18 cellular contexts compared by ENCODE assay signal in genomic region chr22:46535876-46536558, GRCh38. TPM values are rescaled to one million over a fixed set of nuclear protein-coding genes. Genes with fewer than 3 reads are reported as not detected.
DNase-seq lines count a peak whose midpoint lies in the region; ATAC-seq and TF ChIP-seq lines count a peak whose summit lies in the region.
"Had no signal": no experiment of that assay in that cellular context is flagged by ENCODE, and none has a peak within 500 bp of the region (broad histone marks: within the 10 kb centered on the region; RNA-seq: fewer than 3 reads in every experiment).

No MANE protein-coding gene starts in this region.

- H3K27me3 ChIP-seq in Caco-2 (replicated peaks; ENCODE audit: control insufficient read depth, insufficient read depth, low read length) = no peaks in the 10 kb centered on the region
- H3K27me3 ChIP-seq in PC-3 (ENCODE audit: low read length) = no peaks in the 10 kb centered on the region
- no peaks in the 10 kb centered on the region for H3K27me3 ChIP-seq in esophagus (ENCODE audit: control insufficient read depth in 1 of 2, insufficient read depth in 2 of 2, low read length in 2 of 2)

- TF ChIP-seq CTCF in Caco-2 (IDR thresholded peaks at IDR 0.05; ENCODE audit: insufficient read depth in 1 of 2, low read depth in 1 of 2, low read length in 1 of 2, severe bottlenecking in 1 of 2, unreplicated experiment in 1 of 2) (no peak), PC-3 (conservative IDR thresholded peaks at IDR 0.05; ENCODE audit: low read depth, low read length) (no peak), neural crest cell (conservative IDR thresholded peaks at IDR 0.05) (no peak)

- H3K27ac ChIP-seq in PC-3 (ENCODE audit: low read length) = no peak overlapping the region
- H3K27ac ChIP-seq in esophagus (ENCODE audit: low read depth in 2 of 2, low read length in 1 of 2) = peak overlapping the region in 1 of 2 donors; percentile 87

- CTCF ChIA-PET in Caco-2 (lab: Charles Lee) = no interaction called here
- CTCF ChIA-PET in PC-3 (lab: Charles Lee) = no interaction called here

- H3K9ac ChIP-seq in PC-3 (ENCODE audit: low read length) = no peak overlapping the region

- H3K36me3 Mint-ChIP-seq in Caco-2 (ENCODE audit: insufficient read depth, unreplicated experiment) = peaks cover 9% of the 10 kb centered on the region
- H3K36me3 Mint-ChIP-seq in neural crest cell (ENCODE audit: low read depth) = peaks cover 10% of the 10 kb centered on the region
- H3K36me3 Mint-ChIP-seq: stimulated activated effector memory CD8-positive, alpha-beta T cell treated with anti-CD3 and anti-CD28 coated beads, Interleukin-12 subunit alpha, Interleukin-12 subunit beta, amount 100 ng/mL, for 72 hours had no signal

- no peak overlapping the region for H2AFZ ChIP-seq in PC-3 (ENCODE audit: low read length)

- no peaks in the 10 kb centered on the region for H3K9me2 ChIP-seq in PC-3 (replicated peaks; ENCODE audit: low read length)

- H3K4me1 ChIP-seq in Caco-2 = peaks cover 8% of the 10 kb centered on the region; the same call in 1 of the 2 replicates
- peaks cover 35% of the 10 kb centered on the region for H3K4me1 ChIP-seq in PC-3 (ENCODE audit: insufficient read depth, low read length)
- H3K4me1 ChIP-seq in esophagus (ENCODE audit: control insufficient read depth in 2 of 2, insufficient read depth in 2 of 2, low read length in 1 of 2) = peaks cover 3 to 20% of the 10 kb centered on the region in 2 donors

- H3K4me1 Mint-ChIP-seq in Caco-2 (ENCODE audit: low read depth, unreplicated experiment) (peaks cover 20% of the 10 kb centered on the region), neural crest cell (peaks cover 18% of the 10 kb centered on the region)

- no peaks in the 10 kb centered on the region for H3F3A ChIP-seq in PC-3 (ENCODE audit: low read length, unreplicated experiment)

- peaks cover 51% of the 10 kb centered on the region for H3K79me2 ChIP-seq in PC-3 (ENCODE audit: low read length)

- H3K27me3 Mint-ChIP-seq in Caco-2 (ENCODE audit: insufficient read depth, unreplicated experiment) = no peaks in the 10 kb centered on the region
- H3K27me3 Mint-ChIP-seq in neural crest cell (ENCODE audit: low read depth) = peaks cover 68% of the 10 kb centered on the region

- H3K4me3 ChIP-seq in Caco-2 (ENCODE audit: low read depth, low read length) = no peak overlapping the region
- H3K4me3 ChIP-seq in PC-3 (ENCODE audit: low read length) = no peak overlapping the region
- H3K4me3 ChIP-seq in esophagus (ENCODE audit: low read depth in 1 of 2, low read length in 2 of 2) = peak overlapping the region; percentile 56 to 72

- H3K36me3 ChIP-seq in Caco-2 (ENCODE audit: control insufficient read depth, insufficient read depth, low read length) (peaks cover 1% of the 10 kb centered on the region; the same call in 1 of the 2 replicates), PC-3 (ENCODE audit: low read depth, low read length) (no peaks in the 10 kb centered on the region), esophagus (ENCODE audit: control insufficient read depth in 2 of 2, insufficient read depth in 2 of 2, low read length in 1 of 2) (peaks cover 0 to 16% of the 10 kb centered on the region in 2 donors)

- intact Hi-C loops in Caco-2 (cut with micrococcal nuclease; ENCODE audit: unreplicated experiment) (no loop called here), PC-3 (cut with micrococcal nuclease) (no loop called here), posterior vena cava (cut with DNase I) (loop anchor here in 1 of 2 donors (5.0 kb wide), 1 partner anchor 164 kb away; no protein-coding TSS in a partner anchor)

- 0 out of 2 replicates have a peak, but pooled peaks cover 3% of the 10 kb centered on the region for H4K20me1 ChIP-seq in PC-3 (ENCODE audit: low read length)

- 63 to 65% methylated on average over 83 of the region's 83 CpGs for WGBS in esophagus, 2 donors

- BruUV-seq in Caco-2 (replicated peaks; lab: Mats Ljungman, UMichigan) (TSS peak; percentile 12), PC-3 (replicated peaks; lab: Mats Ljungman, UMichigan) (TSS peak; percentile 26)

- DNase-seq in Caco-2 (no peak), PC-3 (no peak), neural crest cell (ENCODE audit: low read depth, low spot score) (no peak), posterior vena cava (ENCODE audit: low spot score) (no peak), glomerular visceral epithelial cell (ENCODE audit: extremely low spot score) (no peak)
- DNase-seq: activated CD8-positive, alpha-beta memory T cell treated with anti-CD3 and anti-CD28 coated beads, Interleukin-2, amount 50 U/mL, for 4 hours; amygdala; effector CD8-positive, alpha-beta T cell; GF-D8; HCEC 1CT; midbrain; NCI-H1436; SHP77 treated with DMSO at 0.1 percent for 48 hours had no signal

- H3K4me2 ChIP-seq in PC-3 (ENCODE audit: low read length) = no peak overlapping the region

- POLR2A ChIA-PET in Caco-2 (lab: Charles Lee) = no interaction called here
- POLR2A ChIA-PET in PC-3 (lab: Charles Lee; ENCODE audit: unreplicated experiment) = no interaction called here

- H3K4me3 Mint-ChIP-seq in Caco-2 (ENCODE audit: unreplicated experiment) = peak overlapping the region; percentile 22
- H3K4me3 Mint-ChIP-seq in neural crest cell = peak overlapping the region; percentile 56
- H3K4me3 Mint-ChIP-seq: stimulated activated effector memory CD8-positive, alpha-beta T cell treated with anti-CD3 and anti-CD28 coated beads, Interleukin-12 subunit alpha, Interleukin-12 subunit beta, amount 100 ng/mL, for 72 hours had no signal

- H3K9me3 ChIP-seq in Caco-2 (no peaks in the 10 kb centered on the region), PC-3 (ENCODE audit: low read length) (no peaks in the 10 kb centered on the region), esophagus (ENCODE audit: control insufficient read depth in 2 of 2, insufficient read depth in 1 of 2, low read depth in 1 of 2, low read length in 1 of 2) (peaks cover 0 to 6% of the 10 kb centered on the region in 2 donors)

- no peaks in the 10 kb centered on the region for H3K9me3 Mint-ChIP-seq in Caco-2 (ENCODE audit: unreplicated experiment)
- no peaks in the 10 kb centered on the region for H3K9me3 Mint-ChIP-seq in neural crest cell
- H3K9me3 Mint-ChIP-seq: stimulated activated effector memory CD8-positive, alpha-beta T cell treated with anti-CD3 and anti-CD28 coated beads, Interleukin-12 subunit alpha, Interleukin-12 subunit beta, amount 100 ng/mL, for 72 hours had no signal

- H3K27ac Mint-ChIP-seq in Caco-2 (ENCODE audit: unreplicated experiment) (no peak overlapping the region), neural crest cell (ENCODE audit: unreplicated experiment) (no peak overlapping the region)
- H3K27ac Mint-ChIP-seq: stimulated activated effector memory CD8-positive, alpha-beta T cell treated with anti-CD3 and anti-CD28 coated beads, Interleukin-12 subunit alpha, Interleukin-12 subunit beta, amount 100 ng/mL, for 72 hours had no signal

- ATAC-seq in PC-3 = no peak
- ATAC-seq in GM21576 (IDR thresholded peaks at IDR 0.05; ENCODE audit: unreplicated experiment) = no peak
- ATAC-seq in HG03469 (IDR thresholded peaks at IDR 0.05; ENCODE audit: unreplicated experiment) = no peak
- ATAC-seq: stimulated activated effector memory CD8-positive, alpha-beta T cell treated with anti-CD3 and anti-CD28 coated beads, Interleukin-12 subunit alpha, Interleukin-12 subunit beta, amount 100 ng/mL, for 72 hours had no signal

RNA-seq across cellular contexts. Expression of gene CELSR1, which starts 1.4 kb away (rescaled TPM):
- total RNA-seq in Caco-2 (2022) (29.5 and 33.2 TPM in 2 replicates), PC-3 (2014; rRNA removed) (14.2 and 19.3 TPM in 2 replicates), neural crest cell (5.1 and 5.4 TPM in 2 replicates), posterior vena cava (1 to 10 TPM; 2.6 to 2.8 TPM)
- 10 to 100 TPM; 19.8 to 34.8 TPM for polyA plus RNA-seq in esophagus
- polyA plus RNA-seq: CD14-positive monocyte had no signal

Comparison
In these comparisons a context has a peak if more than half of its experiments do, and no peak if none do; other contexts are left out.
1. H3K4me3 ChIP-seq: peak in esophagus (2 of 2); none in Caco-2 (single experiment) and PC-3 (single experiment).